14 cellular contexts compared by ENCODE assay signal in genomic region chr20:6613280-6613861, GRCh38.
DNase-seq lines count a peak whose midpoint lies in the region; ATAC-seq, FAIRE-seq and TF ChIP-seq lines count a peak whose summit lies in the region.
"Had no signal": no experiment of that assay in that cellular context is flagged by ENCODE, and none has a peak within 500 bp of the region (broad histone marks: within the 10 kb centered on the region; RNA-seq: fewer than 3 reads in every experiment).

No MANE protein-coding gene starts in this region.

- ATAC-seq in GM18909 (IDR thresholded peaks at IDR 0.05; ENCODE audit: poor library complexity, unreplicated experiment) (peak; percentile 85), HG02938 (IDR thresholded peaks at IDR 0.05; ENCODE audit: unreplicated experiment) (peak; percentile 58)
- ATAC-seq: stimulated activated naive B cell treated with anti-CD40 and anti-IgM and Interleukin-4, amounts not matched to agents 10 μg/mL and 1 μg/mL and 100 μg/mL, for 72 hours had no signal

- no peak overlapping the region for H4K91ac ChIP-seq in trophoblast cell (ENCODE audit: low read depth, low read length)

- no CpG with 5 or more reads among the region's 8 CpGs for WGBS in trophoblast cell (ENCODE audit: extremely low coverage, insufficient coverage, insufficient read length)

- H3K4ac ChIP-seq in trophoblast cell (ENCODE audit: low read depth, low read length), result no peak overlapping the region

- TF ChIP-seq CTCF in foreskin fibroblast (IDR thresholded peaks at IDR 0.05; ENCODE audit: low read depth, low read length), result no peak

- no peak overlapping the region for H3K27ac ChIP-seq in trophoblast cell (ENCODE audit: low read depth, low read length)
- H3K27ac ChIP-seq: C4-2B, parathyroid adenoma, SJSA1 had no signal

- no peak overlapping the region for H2BK5ac ChIP-seq in trophoblast cell (ENCODE audit: low read depth, low read length, poor library complexity)

- no peaks in the 10 kb centered on the region for H3K9me3 ChIP-seq in trophoblast cell (ENCODE audit: insufficient read depth, low read depth, low read length)
- H3K9me3 ChIP-seq: SJSA1 had no signal

- H4K8ac ChIP-seq in trophoblast cell (ENCODE audit: low read depth, low read length), result no peak overlapping the region

- H2BK120ac ChIP-seq in trophoblast cell (ENCODE audit: insufficient read depth, low read length, poor library complexity), result no peak overlapping the region

- no peak overlapping the region for H3K4me3 ChIP-seq in trophoblast cell (ENCODE audit: low read depth, low read length)
- no peak overlapping the region for H3K4me3 ChIP-seq in foreskin fibroblast (ENCODE audit: low read depth in 1 of 2, low read length in 2 of 2)
- H3K4me3 ChIP-seq: SJSA1 had no signal

- no peaks in the 10 kb centered on the region for H3K79me2 ChIP-seq in trophoblast cell (ENCODE audit: control insufficient read depth, insufficient read depth, low read length, poor library complexity)
- H3K79me2 ChIP-seq: parathyroid adenoma had no signal

- no peak overlapping the region for H4K12ac ChIP-seq in trophoblast cell (ENCODE audit: low read depth, low read length)

- no peak overlapping the region for H2AFZ ChIP-seq in trophoblast cell (ENCODE audit: insufficient read depth, low read length, poor library complexity)
- H2AFZ ChIP-seq: parathyroid adenoma had no signal

- no peak overlapping the region for H2AK5ac ChIP-seq in trophoblast cell (ENCODE audit: low read length)

- FAIRE-seq in RCC 7860 (lab: Jason Lieb, UNC), result no peak
- FAIRE-seq: astrocyte had no signal

- H3K79me1 ChIP-seq in trophoblast cell (ENCODE audit: low read length), result no peaks in the 10 kb centered on the region

- H3K14ac ChIP-seq in trophoblast cell (ENCODE audit: low read length), result no peak overlapping the region

- no peak overlapping the region for H3K4me2 ChIP-seq in trophoblast cell (ENCODE audit: low read length)

- H3K9ac ChIP-seq in trophoblast cell (ENCODE audit: low read length), result peak overlapping the region; percentile 8
- H3K9ac ChIP-seq: parathyroid adenoma had no signal

- no peaks in the 10 kb centered on the region for H3K4me1 ChIP-seq in trophoblast cell (ENCODE audit: control insufficient read depth in 1 of 2, insufficient read depth in 2 of 2, low read length in 2 of 2)
- H3K4me1 ChIP-seq: parathyroid adenoma, SJSA1 had no signal

- peak overlapping the region; percentile 69 for H3K23ac ChIP-seq in trophoblast cell (ENCODE audit: low read length)

- H3K27me3 ChIP-seq in trophoblast cell (ENCODE audit: insufficient read depth, low read length), result no peaks in the 10 kb centered on the region
- H3K27me3 ChIP-seq: SJSA1 had no signal

- peak; percentile 17 for DNase-seq in RCC 7860 (ENCODE audit: low spot score)
- no peak for DNase-seq in trophoblast cell
- DNase-seq in NCI-H748 treated with DMSO at 0.1 percent for 48 hours (lab: John Stamatoyannopoulos, UW), result no peak
- no peak for DNase-seq in NOMO-1 (lab: John Stamatoyannopoulos, UW; ENCODE audit: unreplicated experiment in 2 of 2)
- no peak for DNase-seq in foreskin fibroblast
- DNase-seq: endodermal cell; stimulated activated CD4-positive, alpha-beta T cell treated with anti-CD3 and anti-CD28 coated beads, Interleukin-1b, Interleukin-23, amount 100 ng/mL, for 48 hours; stimulated activated naive B cell treated with anti-CD40 and anti-IgM and Interleukin-4, amounts not matched to agents 10 μg/mL and 1 μg/mL and 100 μg/mL, for 72 hours had no signal

- no peak overlapping the region for H2BK12ac ChIP-seq in trophoblast cell (ENCODE audit: low read length)

- H3K18ac ChIP-seq in trophoblast cell (ENCODE audit: low read length), result no peak overlapping the region

- no peaks in the 10 kb centered on the region for H3K36me3 ChIP-seq in trophoblast cell (ENCODE audit: control insufficient read depth in 1 of 2, insufficient read depth in 2 of 2, low read length in 2 of 2)
- H3K36me3 ChIP-seq: SJSA1 had no signal
